19 cellular contexts compared by ENCODE assay signal in the genomic region with DNA sequence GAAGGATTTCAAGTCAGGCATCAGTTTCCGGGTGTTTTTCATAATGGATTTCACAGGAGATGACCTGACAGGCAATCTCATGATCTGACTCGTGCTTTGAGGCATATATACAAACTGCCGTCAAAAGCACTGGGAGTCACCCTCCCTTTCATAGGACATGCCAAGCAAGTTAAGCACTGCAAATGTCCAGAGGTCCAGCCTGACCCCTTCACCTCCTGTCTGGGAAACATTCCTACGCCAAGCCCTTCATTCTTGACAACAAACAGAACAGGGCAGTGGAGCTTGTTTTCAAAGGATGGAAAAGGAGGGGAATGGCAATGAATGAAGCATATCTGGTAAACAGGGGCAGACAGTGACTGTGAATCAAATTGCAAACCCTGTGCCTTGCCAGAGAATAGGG.
DNase-seq lines count a peak whose midpoint lies in the region; ATAC-seq, FAIRE-seq and TF ChIP-seq lines count a peak whose summit lies in the region.
"Had no signal": no experiment of that assay in that cellular context is flagged by ENCODE, and none has a peak within 500 bp of the region (broad histone marks: within the 10 kb centered on the region; RNA-seq: fewer than 3 reads in every experiment).

No MANE protein-coding gene starts in this region.

- H4K20me1 ChIP-seq in HepG2 (ENCODE audit: insufficient read depth, low read length), result no peaks in the 10 kb centered on the region
- no peaks in the 10 kb centered on the region for H4K20me1 ChIP-seq in smooth muscle cell (ENCODE audit: low read depth)
- no peaks in the 10 kb centered on the region for H4K20me1 ChIP-seq in hepatocyte (ENCODE audit: insufficient read depth, poor library complexity, severe bottlenecking)
- H4K20me1 ChIP-seq: BLaER1 had no signal

- 60% methylated on average over 4 of the region's 4 CpGs for WGBS in liver
- 6% methylated on average over 4 of the region's 4 CpGs for WGBS in HepG2 (ENCODE audit: low lambda C conversion rate)
- 35% methylated on average over 4 of the region's 4 CpGs for WGBS in smooth muscle cell (ENCODE audit: low lambda C conversion rate)
- 29% methylated on average over 4 of the region's 4 CpGs for WGBS in hepatocyte (ENCODE audit: low lambda C conversion rate, missing lambda C conversion rate)

- BruUV-seq in HepG2 (replicated peaks; lab: Mats Ljungman, UMichigan), result no TSS peak

- H3K4me1 Mint-ChIP-seq in nephron progenitor cell, result peaks cover 27% of the 10 kb centered on the region
- H3K4me1 Mint-ChIP-seq: CD8-positive, alpha-beta memory T cell had no signal

- no peaks in the 10 kb centered on the region for H3K36me3 ChIP-seq in liver (ENCODE audit: control insufficient read depth in 4 of 4, insufficient read depth in 3 of 4, low read depth in 1 of 4, low read length in 3 of 4)
- H3K36me3 ChIP-seq in HepG2 (replicated peaks in 1 of 2; ENCODE audit: control insufficient read depth in 1 of 2, insufficient read depth in 2 of 2, low read length in 2 of 2), result no peaks in the 10 kb centered on the region
- no peaks in the 10 kb centered on the region for H3K36me3 ChIP-seq in smooth muscle cell (ENCODE audit: low read depth)
- no peaks in the 10 kb centered on the region for H3K36me3 ChIP-seq in hepatocyte (replicated peaks; ENCODE audit: insufficient read depth, low read depth)
- H3K36me3 ChIP-seq: BLaER1 had no signal

- no peaks in the 10 kb centered on the region for H3K9me3 Mint-ChIP-seq in nephron progenitor cell
- H3K9me3 Mint-ChIP-seq: GM23338, H9 had no signal

- peaks cover 13% of the 10 kb centered on the region for H3K27me3 Mint-ChIP-seq in nephron progenitor cell (ENCODE audit: low read depth, poor library complexity)
- H3K27me3 Mint-ChIP-seq: CD8-positive, alpha-beta memory T cell had no signal

- H3K9me3 ChIP-seq in liver (ENCODE audit: control insufficient read depth in 4 of 4, low read length in 3 of 4) (no peaks in the 10 kb centered on the region), HepG2 (ENCODE audit: low read length) (no peaks in the 10 kb centered on the region), smooth muscle cell (replicated peaks; ENCODE audit: low read depth) (no peaks in the 10 kb centered on the region), hepatocyte (ENCODE audit: low read depth) (no peaks in the 10 kb centered on the region)
- H3K9me3 ChIP-seq: BLaER1, Caco-2 had no signal

- ATAC-seq in HepG2, result no peak
- ATAC-seq in HG03108 (IDR thresholded peaks at IDR 0.05; ENCODE audit: unreplicated experiment), result no peak
- no peak for ATAC-seq in GM21786 (IDR thresholded peaks at IDR 0.05; ENCODE audit: unreplicated experiment)
- ATAC-seq: GM12878, GM23338 had no signal

- H2AFZ ChIP-seq in HepG2 (ENCODE audit: low read length) (no peak overlapping the region), smooth muscle cell (ENCODE audit: low read depth) (peak overlapping the region; percentile 33), hepatocyte (no peak overlapping the region)
- H2AFZ ChIP-seq: GM23338 had no signal

- TF ChIP-seq POLR2A in HepG2 (IDR thresholded peaks at IDR 0.05; ENCODE audit: insufficient read depth in 1 of 2, low read depth in 2 of 2, low read length in 2 of 2), result no peak

- no peak overlapping the region for H3K27ac ChIP-seq in liver (ENCODE audit: low read depth in 1 of 2, low read length in 2 of 2)
- H3K27ac ChIP-seq in HepG2 (ENCODE audit: extremely low read length, insufficient read depth, low read length), result no peak overlapping the region
- no peak overlapping the region for H3K27ac ChIP-seq in smooth muscle cell (ENCODE audit: low read depth)
- H3K27ac ChIP-seq in hepatocyte, result no peak overlapping the region
- H3K27ac ChIP-seq: BLaER1 had no signal

- intact Hi-C loops in HepG2 (cut with micrococcal nuclease; ENCODE audit: unreplicated experiment), result loop anchor here (10.0 kb wide), 1 partner anchor 565 kb away; no protein-coding TSS in a partner anchor

- POLR2A ChIA-PET in HepG2 (lab: Yijun Ruan, JAX), result no interaction called here

- no peaks in the 10 kb centered on the region for H3K4me1 ChIP-seq in liver (ENCODE audit: control insufficient read depth in 4 of 4, insufficient read depth in 4 of 4, low read length in 3 of 4)
- no peaks in the 10 kb centered on the region for H3K4me1 ChIP-seq in HepG2 (ENCODE audit: insufficient read depth, low read length)
- H3K4me1 ChIP-seq in smooth muscle cell (ENCODE audit: low read depth), result no peaks in the 10 kb centered on the region
- peaks cover 20% of the 10 kb centered on the region for H3K4me1 ChIP-seq in hepatocyte (ENCODE audit: insufficient read depth)
- H3K4me1 ChIP-seq: Caco-2 had no signal

- no peaks in the 10 kb centered on the region for H3K9me2 ChIP-seq in hepatocyte (replicated peaks; ENCODE audit: insufficient read depth)

- no peak for FAIRE-seq in HepG2 (lab: Jason Lieb, UNC)
- FAIRE-seq: GM12878, GM18507, HTR-8/SVneo had no signal

- H3K9ac ChIP-seq in liver (ENCODE audit: low read depth in 1 of 2, low read length in 2 of 2) (no peak overlapping the region), HepG2 (ENCODE audit: insufficient read depth, low read depth, low read length) (no peak overlapping the region), smooth muscle cell (ENCODE audit: low read depth) (no peak overlapping the region)
- H3K9ac ChIP-seq: BLaER1 had no signal

- in situ Hi-C loops in HepG2 (cut with HindIII; ENCODE audit: extremely low pct_ligation_motif_present, low pct_unique_long_range_greater_than_20kb), result no loop called here

- no peak for TF ChIP-seq CTCF in liver (IDR thresholded peaks at IDR 0.05; ENCODE audit: low read depth, low read length, missing input control)
- TF ChIP-seq CTCF in HepG2 (CRISPR knock-in tag; IDR thresholded peaks at IDR 0.05), result no peak
- no peak for TF ChIP-seq CTCF in nephron progenitor cell (IDR thresholded peaks at IDR 0.05)
- no peak for TF ChIP-seq CTCF in smooth muscle cell (IDR thresholded peaks at IDR 0.05; ENCODE audit: borderline replicate concordance, insufficient read depth, poor library complexity, severe bottlenecking)
- no peak for TF ChIP-seq CTCF in hepatocyte (IDR thresholded peaks at IDR 0.05; ENCODE audit: poor library complexity)

- no peak for TF ChIP-seq RAD21 in liver (IDR thresholded peaks at IDR 0.05)
- no peak for TF ChIP-seq RAD21 in HepG2 (CRISPR knock-in tag; IDR thresholded peaks at IDR 0.05)

- H3K36me3 Mint-ChIP-seq in nephron progenitor cell (ENCODE audit: low read depth), result no peaks in the 10 kb centered on the region
- H3K36me3 Mint-ChIP-seq: CD8-positive, alpha-beta memory T cell had no signal

- TF ChIP-seq EP300 in HepG2 (IDR thresholded peaks at IDR 0.05; ENCODE audit: low read depth in 2 of 2, low read length in 2 of 2) (no peak), HepG2 (CRISPR knock-in tag; IDR thresholded peaks at IDR 0.05; ENCODE audit: borderline replicate concordance) (no peak)

- no peak overlapping the region for H3K4me3 Mint-ChIP-seq in nephron progenitor cell
- H3K4me3 Mint-ChIP-seq: CD8-positive, alpha-beta memory T cell; GM23338; H9 had no signal

- no peak overlapping the region for H3K27ac Mint-ChIP-seq in nephron progenitor cell
- H3K27ac Mint-ChIP-seq: CD8-positive, alpha-beta memory T cell; GM23338; H9 had no signal

- no peaks in the 10 kb centered on the region for H3K79me2 ChIP-seq in HepG2 (ENCODE audit: insufficient read depth, low read length)
- H3K79me2 ChIP-seq in smooth muscle cell (ENCODE audit: low read depth), result no peaks in the 10 kb centered on the region
- H3K79me2 ChIP-seq in hepatocyte, result no peaks in the 10 kb centered on the region

- DNase-seq in HepG2 (ENCODE audit: low spot score) (no peak), nephron progenitor cell (peak; percentile 12), smooth muscle cell (lab: John Stamatoyannopoulos, UW; ENCODE audit: unreplicated experiment) (no peak), hepatocyte (ENCODE audit: low spot score) (no peak), NCI-H2196 (lab: John Stamatoyannopoulos, UW; ENCODE audit: unreplicated experiment) (no peak)
- DNase-seq: 8988T; AML-193; Caco-2; CD8-positive, alpha-beta memory T cell; DND-41; H9 had no signal

- peaks cover 0 to 4% (median 0%) of the 10 kb centered on the region in 4 donors for H3K27me3 ChIP-seq in liver (ENCODE audit: control insufficient read depth in 4 of 4, insufficient read depth in 4 of 4, low read length in 3 of 4)
- no peaks in the 10 kb centered on the region for H3K27me3 ChIP-seq in HepG2 (ENCODE audit: control insufficient read depth in 1 of 2, insufficient read depth in 2 of 2, low read length in 2 of 2)
- H3K27me3 ChIP-seq in smooth muscle cell (ENCODE audit: low read depth), result no peaks in the 10 kb centered on the region
- no peaks in the 10 kb centered on the region for H3K27me3 ChIP-seq in hepatocyte
- H3K27me3 ChIP-seq: BLaER1 had no signal

- H3F3A ChIP-seq in smooth muscle cell (ENCODE audit: low read depth), result no peaks in the 10 kb centered on the region

- H3K4me2 ChIP-seq in HepG2 (ENCODE audit: low read depth, low read length) (no peak overlapping the region), smooth muscle cell (no peak overlapping the region), hepatocyte (no peak overlapping the region)
- H3K4me2 ChIP-seq: BLaER1, GM23338 had no signal

- CTCF ChIA-PET in HepG2 (lab: Yijun Ruan, JAX; ENCODE audit: low intra/inter-chr PET ratio, low total read pairs), result no interaction called here

- no peak overlapping the region for H3K4me3 ChIP-seq in liver (ENCODE audit: low read depth in 1 of 3, low read length in 3 of 3)
- H3K4me3 ChIP-seq in HepG2 (replicated peaks in 1 of 3; ENCODE audit: insufficient read depth in 1 of 3, low read depth in 2 of 3, low read length in 3 of 3), result no peak overlapping the region
- H3K4me3 ChIP-seq in smooth muscle cell, result no peak overlapping the region
- no peak overlapping the region for H3K4me3 ChIP-seq in hepatocyte
- H3K4me3 ChIP-seq: BLaER1, GM12878, GM23338 had no signal

TF ChIP-seq in liver, 16 proteins besides CTCF, POLR2A, EP300 and RAD21 (continues in another document):
- TF ChIP-seq FOXA2 (IDR thresholded peaks at IDR 0.05) (no peak), TAF1 (conservative IDR thresholded peaks at IDR 0.05) (no peak), NR2F2 (IDR thresholded peaks at IDR 0.05) (peak; percentile 92)

TF ChIP-seq in HepG2, 621 proteins besides CTCF, POLR2A, EP300 and RAD21 (continues in another document):
- TF ChIP-seq AHR (CRISPR knock-in tag; IDR thresholded peaks at IDR 0.05) (no peak), SNAI1 (CRISPR knock-in tag; IDR thresholded peaks at IDR 0.05; ENCODE audit: borderline replicate concordance) (no peak), NFE2L2 (IDR thresholded peaks at IDR 0.05; ENCODE audit: low read length) (no peak), DR1 (CRISPR knock-in tag; IDR thresholded peaks at IDR 0.05) (no peak)
- TF ChIP-seq, protein P1, sequence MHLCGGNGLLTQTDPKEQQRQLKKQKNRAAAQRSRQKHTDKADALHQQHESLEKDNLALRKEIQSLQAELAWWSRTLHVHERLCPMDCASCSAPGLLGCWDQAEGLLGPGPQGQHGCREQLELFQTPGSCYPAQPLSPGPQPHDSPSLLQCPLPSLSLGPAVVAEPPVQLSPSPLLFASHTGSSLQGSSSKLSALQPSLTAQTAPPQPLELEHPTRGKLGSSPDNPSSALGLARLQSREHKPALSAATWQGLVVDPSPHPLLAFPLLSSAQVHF (CRISPR knock-in tag; IDR thresholded peaks at IDR 0.05), result no peak
